37 cellular contexts compared by ENCODE assay signal in genomic region chr16:47033176-47033575, GRCh38.
"Had no signal": no experiment of that assay in that cellular context is flagged by ENCODE, and none has a peak within 500 bp of the region (broad histone marks: within the 10 kb centered on the region; RNA-seq: fewer than 3 reads in every experiment).

No MANE protein-coding gene starts in this region.

- H3K27ac ChIP-seq: KMS-11, PC-9, RWPE1, VCaP had no signal

- H3K4me3 ChIP-seq: PC-9 had no signal

- H3K4me2 ChIP-seq: KMS-11, PC-9 had no signal

- H2AFZ ChIP-seq: PC-9 had no signal

- FAIRE-seq: bronchial epithelial cell, RCC 7860 had no signal

- DNase-seq: activated CD4-positive, alpha-beta memory T cell treated with anti-CD3 and anti-CD28 coated beads, Interleukin-2, amount 10 ng/mL, durations not matched to agents 7 days and 5 days; activated CD4-positive, alpha-beta T cell treated with anti-CD3 and anti-CD28 coated beads for 1 hour; activated CD4-positive, alpha-beta T cell treated with anti-CD3 and anti-CD28 coated beads for 48 hours; activated CD4-positive, CD25-positive, alpha-beta regulatory T cell; activated CD8-positive, alpha-beta memory T cell treated with anti-CD3 and anti-CD28 coated beads for 24 hours; activated CD8-positive, alpha-beta memory T cell treated with anti-CD3 and anti-CD28 coated beads, Interleukin-2, amount 10 ng/mL, durations not matched to agents 7 days and 5 days; activated CD8-positive, alpha-beta memory T cell treated with anti-CD3 and anti-CD28 coated beads, Interleukin-2, amount 50 U/mL, for 48 hours; activated effector memory CD4-positive, alpha-beta T cell treated with Interleukin-2 at 50 U/mL for 16 hours; activated naive CD4-positive, alpha-beta T cell treated with anti-CD3 and anti-CD28 coated beads, Interleukin-2, amount 10 ng/mL, durations not matched to agents 7 days and 5 days; activated naive CD8-positive, alpha-beta T cell treated with anti-CD3 and anti-CD28 coated beads, Interleukin-2, amount 50 U/mL, for 24 hours; activated T-cell treated with anti-CD3 and anti-CD28 coated beads, Interleukin-2, amount 50 U/mL, for 48 hours; anterior cingulate cortex; caudate nucleus; cerebellar nuclear complex; MM.1S; MV-4-11; NCI-H1092 treated with DMSO at 0.1 percent for 48 hours; NCI-H1417; NCI-H146; NCI-H187; NCI-H2029 treated with DMSO at 0.1 percent for 48 hours; NCI-H2107; NCI-H2171; NCI-H2227 treated with DMSO at 0.1 percent for 48 hours; NCI-H446; NCI-H69; NK-92 treated with Interleukin-12 subunit alpha and Interleukin-12 subunit beta, amount 100 ng/mL, for 24 hours; PC-9; SW 1271; T-helper 1 cell; T-helper 2 cell; T-helper 9 cell had no signal

- H3K9ac ChIP-seq: KMS-11 had no signal
